Comparison of ENCODE assay signal across 8 cellular contexts in the genomic region with DNA sequence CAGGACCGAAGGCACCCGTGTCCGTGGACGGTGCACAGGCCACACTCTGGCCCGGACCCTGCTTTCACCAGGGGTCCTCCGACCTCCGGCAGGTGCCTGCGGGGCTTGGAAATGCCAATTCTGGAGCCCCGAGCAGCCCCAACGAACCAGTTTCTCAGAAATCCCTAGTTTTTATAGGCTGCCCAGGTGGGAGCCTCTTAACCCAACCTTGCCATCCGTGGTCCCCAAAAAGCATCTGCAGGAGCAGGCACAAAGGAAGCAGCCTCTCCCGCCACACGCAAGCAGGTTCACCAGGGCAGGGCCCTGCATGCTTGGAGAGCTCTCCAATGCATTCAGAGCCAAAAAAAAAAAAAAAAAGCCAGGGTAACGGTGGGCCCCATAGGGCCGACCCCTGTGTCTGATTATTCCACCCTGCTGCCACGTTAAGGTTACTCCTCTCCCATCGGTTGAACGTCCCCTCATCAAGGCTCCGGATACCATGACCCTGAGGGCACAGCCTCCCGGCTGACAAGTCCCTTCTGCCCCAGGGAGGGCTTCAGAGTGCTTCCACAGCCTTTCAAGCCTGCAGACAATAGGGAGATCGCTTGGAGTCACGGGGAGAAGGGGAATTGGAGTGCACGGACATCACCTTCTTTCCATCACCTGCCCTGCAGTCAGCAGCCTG. TPM values are rescaled to one million over a fixed set of nuclear protein-coding genes. Genes with fewer than 3 reads are reported as not detected.
DNase-seq lines count a peak whose midpoint lies in the region; ATAC-seq and TF ChIP-seq lines count a peak whose summit lies in the region.

No MANE protein-coding gene starts in this region.

- no peak for TF ChIP-seq EP300 in SK-N-SH (IDR thresholded peaks at IDR 0.05; ENCODE audit: borderline replicate concordance in 1 of 2, low read depth in 1 of 2, low read length in 1 of 2)
- TF ChIP-seq EP300 in suprapubic skin (IDR thresholded peaks at IDR 0.05) = no peak

- no peak; the same call in 2 of the 3 replicates for ATAC-seq in SK-N-SH treated with all-trans-retinoic acid at 6 μM for 48 hours
- no peak for ATAC-seq in activated T-helper 17 cell treated with anti-CD3 and anti-CD28 coated beads, Interleukin-2, amount 50 U/mL, for 72 hours (replicated peaks)

- peak overlapping the region; percentile 83; the same call in 1 of the 2 replicates for H2AFZ ChIP-seq in SK-N-SH (ENCODE audit: low read depth)

- peak overlapping the region; percentile 85 for H3K4me3 Mint-ChIP-seq in activated T-helper 17 cell treated with anti-CD3 and anti-CD28 coated beads, Interleukin-2, amount 50 U/mL, for 72 hours
- peak overlapping the region; percentile 83 to 87 (median 86) for H3K4me3 Mint-ChIP-seq in immature natural killer cell

- H3K4me1 Mint-ChIP-seq in activated T-helper 17 cell treated with anti-CD3 and anti-CD28 coated beads, Interleukin-2, amount 50 U/mL, for 72 hours = peaks cover 1% of the 10 kb centered on the region
- peaks cover 28 to 31% of the 10 kb centered on the region in 2 donors for H3K4me1 Mint-ChIP-seq in immature natural killer cell

- H3K4me2 ChIP-seq in SK-N-SH = peak overlapping the region; percentile 99

- H3K9me2 ChIP-seq in SK-N-SH = no peaks in the 10 kb centered on the region

- peak overlapping the region; percentile 66 for H3K27ac Mint-ChIP-seq in activated T-helper 17 cell treated with anti-CD3 and anti-CD28 coated beads, Interleukin-2, amount 50 U/mL, for 72 hours
- peak overlapping the region; percentile 74 to 91 (median 80) for H3K27ac Mint-ChIP-seq in immature natural killer cell

- TF ChIP-seq CTCF in SK-N-SH (IDR thresholded peaks at IDR 0.05) = no peak
- TF ChIP-seq CTCF in suprapubic skin (IDR thresholded peaks at IDR 0.05) = no peak

- H3K27me3 ChIP-seq in SK-N-SH (ENCODE audit: insufficient read depth) (no peaks in the 10 kb centered on the region), suprapubic skin (no peaks in the 10 kb centered on the region)

- H3K79me2 ChIP-seq in SK-N-SH (ENCODE audit: insufficient read depth) = peaks cover 83% of the 10 kb centered on the region

- peak overlapping the region; percentile 66; the same call in 1 of the 2 replicates for H3K9ac ChIP-seq in SK-N-SH

- POLR2A ChIA-PET in SK-N-SH (lab: Yijun Ruan, JAX) = interaction anchor here (0.6 to 1.4 kb wide), 8 partner anchors 9 to 221 kb away, joined by 3 to 9 read pairs (median 4); partner anchors contain the start of gene SSNA1

- TF ChIP-seq POLR2A in suprapubic skin (IDR thresholded peaks at IDR 0.05) = no peak

- no peaks in the 10 kb centered on the region for H3K27me3 Mint-ChIP-seq in activated T-helper 17 cell treated with anti-CD3 and anti-CD28 coated beads, Interleukin-2, amount 50 U/mL, for 72 hours
- H3K27me3 Mint-ChIP-seq in immature natural killer cell (ENCODE audit: low read depth in 3 of 3) = peaks cover 0 to 4% (median 0%) of the 10 kb centered on the region in 3 donors

- no peak for DNase-seq in SK-N-SH
- no peak for DNase-seq in immature natural killer cell
- no peak for DNase-seq in suprapubic skin (ENCODE audit: low spot score in 2 of 2)
- no peak for DNase-seq in stimulated activated CD4-positive, alpha-beta T cell treated with anti-CD3 and anti-CD28 coated beads, Interleukin-4, amount 100 ng/mL, for 4 hours
- no peak for DNase-seq in HK-2 (ENCODE audit: unreplicated experiment)
- no peak for DNase-seq in NCI-H748 (lab: John Stamatoyannopoulos, UW; ENCODE audit: unreplicated experiment)

- peak overlapping the region; percentile 46 to 87; a peak in 3 of 4 replicates for H3K27ac ChIP-seq in SK-N-SH (ENCODE audit: low read depth in 2 of 2, low read length in 1 of 2)
- H3K27ac ChIP-seq in suprapubic skin = peak overlapping the region; percentile 69

- no peaks in the 10 kb centered on the region for H3K9me3 Mint-ChIP-seq in activated T-helper 17 cell treated with anti-CD3 and anti-CD28 coated beads, Interleukin-2, amount 50 U/mL, for 72 hours
- H3K9me3 Mint-ChIP-seq in immature natural killer cell = no peaks in the 10 kb centered on the region

- CTCF ChIA-PET in SK-N-SH (lab: Yijun Ruan, JAX) = interaction anchor here (0.9 to 1.4 kb wide), 7 partner anchors 12 to 172 kb away, joined by 3 to 6 read pairs (median 3); partner anchors contain the start of genes NRARP and UAP1L1

- 52% methylated on average over 14 of the region's 23 CpGs for WGBS in SK-N-SH (ENCODE audit: low lambda C conversion rate)
- 15% methylated on average over 17 of the region's 23 CpGs for WGBS in suprapubic skin

- H3K4me1 ChIP-seq in SK-N-SH (ENCODE audit: control insufficient read depth in 1 of 2, insufficient read depth in 2 of 2, low read depth in 1 of 2, low read length in 1 of 2) = peaks cover 17 to 49% of the 10 kb centered on the region in 2 experiments; a peak in 3 of 4 replicates
- peaks cover 72% of the 10 kb centered on the region for H3K4me1 ChIP-seq in suprapubic skin

- H3K9me3 ChIP-seq in SK-N-SH = no peaks in the 10 kb centered on the region
- no peaks in the 10 kb centered on the region for H3K9me3 ChIP-seq in suprapubic skin

- H3K4me3 ChIP-seq in SK-N-SH (ENCODE audit: low read depth in 2 of 2, low read length in 1 of 2) = peak overlapping the region; percentile 70 to 83
- peak overlapping the region; percentile 59 for H3K4me3 ChIP-seq in suprapubic skin

- peaks cover 28% of the 10 kb centered on the region for H4K20me1 ChIP-seq in SK-N-SH (ENCODE audit: insufficient read depth)

- no peak for TF ChIP-seq RAD21 in SK-N-SH (IDR thresholded peaks at IDR 0.05; ENCODE audit: low read length)

- H3K36me3 ChIP-seq in SK-N-SH (replicated peaks in 1 of 2; ENCODE audit: control insufficient read depth in 1 of 2, insufficient read depth in 2 of 2, low read length in 1 of 2) (no peaks in the 10 kb centered on the region), suprapubic skin (no peaks in the 10 kb centered on the region)

- peaks cover 14% of the 10 kb centered on the region for H3F3A ChIP-seq in SK-N-SH (replicated peaks; ENCODE audit: insufficient read depth)

- peaks cover under 1% of the 10 kb centered on the region for H3K36me3 Mint-ChIP-seq in activated T-helper 17 cell treated with anti-CD3 and anti-CD28 coated beads, Interleukin-2, amount 50 U/mL, for 72 hours (ENCODE audit: low read depth)
- no peaks in the 10 kb centered on the region for H3K36me3 Mint-ChIP-seq in immature natural killer cell

TF ChIP-seq in SK-N-SH, 30 proteins besides CTCF, POLR2A, EP300 and RAD21 (continues in another document):
- TF ChIP-seq POLR2AphosphoS5 (IDR thresholded peaks at IDR 0.05; ENCODE audit: low read depth, low read length) = no peak

TF ChIP-seq in SK-N-SH treated with all-trans-retinoic acid at 6 μM for 48 hours, 23 proteins besides CTCF, POLR2A, EP300 and RAD21:
- no peak for TF ChIP-seq ESRRG (CRISPR knock-in tag; IDR thresholded peaks at IDR 0.05)
- TF ChIP-seq ZFP3 (CRISPR knock-in tag; IDR thresholded peaks at IDR 0.05) = no peak
- no peak for TF ChIP-seq CSDC2 (CRISPR knock-in tag; IDR thresholded peaks at IDR 0.05)

RNA-seq across cellular contexts. Expression of gene TPRN, which starts 0.8 kb away (rescaled TPM):
- polyA plus RNA-seq in SK-N-SH (2012; rRNA removed) (4.4 and 5.2 TPM in 2 replicates), immature natural killer cell (1 to 10 TPM in 1 of 3 donors, under 1 TPM in 2; 0.11 to 1.1 (median 0.60) TPM)
- 2.8 and 3.7 TPM in 2 replicates for polyA plus RNA-seq in SK-N-SH (2012; cell fraction: cytosol; rRNA removed)
- 9.6 and 15.0 TPM in 2 replicates for polyA plus RNA-seq in SK-N-SH (2012; cell fraction: nucleus; rRNA removed)
- total RNA-seq in activated T-helper 17 cell treated with anti-CD3 and anti-CD28 coated beads, Interleukin-2, amount 50 U/mL, for 72 hours = 1 to 10 TPM; 5.5 to 9.4 TPM
- total RNA-seq in suprapubic skin = 10 to 100 TPM; 12.6 to 23.6 (median 18.7) TPM

RNA-seq across cellular contexts. Expression of gene TMEM203, which starts 4.1 kb away (rescaled TPM):
- 55.6 and 57.0 TPM in 2 replicates for polyA plus RNA-seq in SK-N-SH (2012; rRNA removed)
- 52.2 and 56.4 TPM in 2 replicates for polyA plus RNA-seq in SK-N-SH (2012; cell fraction: cytosol; rRNA removed)
- 23.8 and 26.0 TPM in 2 replicates for polyA plus RNA-seq in SK-N-SH (2012; cell fraction: nucleus; rRNA removed)
- 10 to 100 TPM; 19.3 to 27.3 TPM for total RNA-seq in activated T-helper 17 cell treated with anti-CD3 and anti-CD28 coated beads, Interleukin-2, amount 50 U/mL, for 72 hours
- 100 to 1,000 TPM; 131 to 169 (median 142) TPM for polyA plus RNA-seq in immature natural killer cell
- 10 to 100 TPM; 25.0 to 52.4 (median 40.8) TPM for total RNA-seq in suprapubic skin

RNA-seq across cellular contexts. Expression of gene NDOR1, which starts 4.2 kb away (rescaled TPM):
- 7.9 and 8.6 TPM in 2 replicates for polyA plus RNA-seq in SK-N-SH (2012; rRNA removed)
- 1.9 and 3.1 TPM in 2 replicates for polyA plus RNA-seq in SK-N-SH (2012; cell fraction: cytosol; rRNA removed)
- 53.4 and 68.6 TPM in 2 replicates for polyA plus RNA-seq in SK-N-SH (2012; cell fraction: nucleus; rRNA removed)
- total RNA-seq in activated T-helper 17 cell treated with anti-CD3 and anti-CD28 coated beads, Interleukin-2, amount 50 U/mL, for 72 hours = 10 to 100 TPM; 20.5 to 40.2 TPM
- polyA plus RNA-seq in immature natural killer cell = 10 to 100 TPM in 1 of 3 donors, 1 to 10 TPM in 2; 1.7 to 10.3 (median 4.2) TPM
- total RNA-seq in suprapubic skin = 10 to 100 TPM; 13.4 to 21.0 (median 20.6) TPM

RNA-seq across cellular contexts. Expression of gene SSNA1, which starts 12.9 kb away (rescaled TPM):
- 100 and 124 TPM in 2 replicates for polyA plus RNA-seq in SK-N-SH (2012; rRNA removed)
- polyA plus RNA-seq in SK-N-SH (2012; cell fraction: cytosol; rRNA removed) = 63.2 and 93.5 TPM in 2 replicates
- 49.5 and 65.7 TPM in 2 replicates for polyA plus RNA-seq in SK-N-SH (2012; cell fraction: nucleus; rRNA removed)
- total RNA-seq in activated T-helper 17 cell treated with anti-CD3 and anti-CD28 coated beads, Interleukin-2, amount 50 U/mL, for 72 hours = 10 to 100 TPM; 43.7 to 84.7 TPM
- polyA plus RNA-seq in immature natural killer cell = 100 to 1,000 TPM; 164 to 191 (median 181) TPM
- total RNA-seq in suprapubic skin = 10 to 100 TPM; 45.9 to 72.0 (median 71.1) TPM

RNA-seq across cellular contexts. Expression of gene ANAPC2, which starts 13.0 kb away (rescaled TPM):
- 35.1 and 37.7 TPM in 2 replicates for polyA plus RNA-seq in SK-N-SH (2012; rRNA removed)
- 8.3 and 13.2 TPM in 2 replicates for polyA plus RNA-seq in SK-N-SH (2012; cell fraction: cytosol; rRNA removed)
- polyA plus RNA-seq in SK-N-SH (2012; cell fraction: nucleus; rRNA removed) = 195 and 222 TPM in 2 replicates
- 10 to 100 TPM; 50.6 to 53.1 TPM for total RNA-seq in activated T-helper 17 cell treated with anti-CD3 and anti-CD28 coated beads, Interleukin-2, amount 50 U/mL, for 72 hours
- 1 to 10 TPM; 4.2 to 7.0 (median 5.3) TPM for polyA plus RNA-seq in immature natural killer cell
- 10 to 100 TPM; 24.8 to 99.8 (median 54.9) TPM for total RNA-seq in suprapubic skin
